ENCODE assay signal across 33 cellular contexts in genomic region chr14:104567141-104567956, GRCh38. TPM values are rescaled to one million over a fixed set of nuclear protein-coding genes. Genes with fewer than 3 reads are reported as not detected.
"Had no signal": no experiment of that assay in that cellular context is flagged by ENCODE, and none has a peak within 500 bp of the region (broad histone marks: within the 10 kb centered on the region; RNA-seq: fewer than 3 reads in every experiment).

No MANE protein-coding gene starts in this region.

- H3K36me3 Mint-ChIP-seq: natural killer cell, neural progenitor cell had no signal

- DNase-seq: dermis blood vessel endothelial cell; effector memory CD4-positive, alpha-beta T cell; foreskin melanocyte; glutamatergic neuron; heart right ventricle; hippocampal formation; left ventricle myocardium superior; lower lobe of right lung; natural killer cell; nucleus accumbens; stimulated activated CD4-positive, alpha-beta T cell treated with anti-CD3 and anti-CD28 coated beads, Interleukin-12 subunit alpha, Interleukin-12 subunit beta, amount 100 ng/mL, for 4 hours; stimulated activated CD4-positive, alpha-beta T cell treated with anti-CD3 and anti-CD28 coated beads, Interleukin-1b, Interleukin-23, amount 100 ng/mL, for 48 hours; stimulated activated CD4-positive, alpha-beta T cell treated with anti-CD3 and anti-CD28 coated beads, Interleukin-4, amount 100 ng/mL, for 1 hour; stimulated activated CD8-positive, alpha-beta memory T cell treated with anti-CD3 and anti-CD28 coated beads, Interleukin-4, amount 100 ng/mL, for 48 hours; stimulated activated naive CD4-positive, alpha-beta T cell; stimulated activated naive CD8-positive, alpha-beta T cell treated with anti-CD3 and anti-CD28 coated beads, Interleukin-15, amount 100 ng/mL, for 72 hours; transverse colon had no signal

- H3K4me2 ChIP-seq: neural progenitor cell, smooth muscle cell had no signal

- H3K27ac Mint-ChIP-seq: natural killer cell, neural progenitor cell had no signal

- H3K4me3 ChIP-seq: coronary artery, esophagus muscularis mucosa, heart right ventricle, lower lobe of right lung, neural progenitor cell, prostate gland, right atrium auricular region, smooth muscle cell, suprapubic skin, transverse colon, vagina had no signal

- H3K36me3 ChIP-seq: esophagus muscularis mucosa, heart right ventricle, lower lobe of right lung, neural progenitor cell, prostate gland, right atrium auricular region, suprapubic skin, transverse colon, vagina had no signal

- H3K4me1 ChIP-seq: prostate gland had no signal

- H3K9me3 Mint-ChIP-seq: natural killer cell; neural progenitor cell; stimulated activated naive CD8-positive, alpha-beta T cell treated with anti-CD3 and anti-CD28 coated beads, Interleukin-15, amount 100 ng/mL, for 72 hours had no signal

- H3K27me3 ChIP-seq: neural progenitor cell, right atrium auricular region had no signal

- H3K27ac ChIP-seq: coronary artery, esophagus muscularis mucosa, heart right ventricle, lower lobe of right lung, neural progenitor cell, prostate gland, right atrium auricular region, suprapubic skin, transverse colon, vagina had no signal

- H3K4me3 Mint-ChIP-seq: natural killer cell; neural progenitor cell; stimulated activated naive CD8-positive, alpha-beta T cell treated with anti-CD3 and anti-CD28 coated beads, Interleukin-15, amount 100 ng/mL, for 72 hours had no signal

- ATAC-seq: heart right ventricle; left ventricle myocardium superior; lower lobe of right lung; natural killer cell; sciatic nerve; stimulated activated naive CD8-positive, alpha-beta T cell treated with anti-CD3 and anti-CD28 coated beads, Interleukin-15, amount 100 ng/mL, for 72 hours had no signal

- H2AFZ ChIP-seq: neural progenitor cell had no signal

- H3K9me3 ChIP-seq: esophagus muscularis mucosa, heart right ventricle, lower lobe of right lung, prostate gland, right atrium auricular region, suprapubic skin, transverse colon, vagina had no signal

- H3K9ac ChIP-seq: neural progenitor cell had no signal

RNA-seq across cellular contexts. Expression of gene C14orf180, which starts 12.2 kb away (rescaled TPM):
- total RNA-seq: dermis blood vessel endothelial cell, endothelial cell of umbilical vein, epithelial cell of proximal tubule, fibroblast of lung, mononuclear cell, natural killer cell, osteocyte had no signal
- polyA plus RNA-seq: endothelial cell of umbilical vein, fibroblast of lung, keratinocyte had no signal

RNA-seq across cellular contexts. Expression of gene TMEM179, which starts 37.2 kb away (rescaled TPM):
- total RNA-seq: dermis blood vessel endothelial cell, endothelial cell of umbilical vein, epithelial cell of proximal tubule, left ventricle myocardium superior, lower lobe of right lung, mesenteric fat pad, mononuclear cell, natural killer cell, osteocyte, suprapubic skin had no signal
- polyA plus RNA-seq: keratinocyte had no signal
